17 cellular contexts compared by ENCODE assay signal in the genomic region with DNA sequence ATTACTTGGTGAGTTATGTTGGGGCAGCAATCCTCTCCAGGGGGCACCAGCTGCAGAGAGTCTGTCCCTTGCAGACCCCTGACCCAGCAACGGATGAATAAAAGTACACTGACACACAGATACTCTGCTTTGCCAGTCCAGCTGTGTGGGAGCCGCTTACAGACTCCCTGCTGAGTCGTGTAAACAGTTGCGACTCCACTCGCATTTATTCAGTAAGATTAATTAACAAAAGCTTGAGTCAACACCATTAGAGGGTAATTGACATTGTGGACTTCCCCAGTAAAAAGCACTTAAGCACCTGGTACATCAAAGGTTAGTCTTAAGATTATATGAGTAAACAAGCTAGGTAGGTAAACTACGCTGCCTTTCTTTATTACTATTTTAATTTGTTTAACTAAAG.
DNase-seq lines count a peak whose midpoint lies in the region; ATAC-seq and TF ChIP-seq lines count a peak whose summit lies in the region.
"Had no signal": no experiment of that assay in that cellular context is flagged by ENCODE, and none has a peak within 500 bp of the region (broad histone marks: within the 10 kb centered on the region; RNA-seq: fewer than 3 reads in every experiment).

No MANE protein-coding gene starts in this region.

- no peak overlapping the region for H3K4me2 ChIP-seq in GM23338

- H3K36me3 ChIP-seq in GM23338 (ENCODE audit: insufficient read depth) (no peaks in the 10 kb centered on the region), left lung (peaks cover 0 to under 1% of the 10 kb centered on the region in 2 donors)

- no peaks in the 10 kb centered on the region for H3K9me2 ChIP-seq in GM23338 (ENCODE audit: insufficient read depth)

- H3K4me3 ChIP-seq in GM23338: no peak overlapping the region
- H3K4me3 ChIP-seq in left lung: no peak overlapping the region
- H3K4me3 ChIP-seq: coronary artery, SK-N-MC, tibial artery had no signal

- H3F3A ChIP-seq in GM23338 (replicated peaks; ENCODE audit: low read depth): no peaks in the 10 kb centered on the region; the same call in 1 of the 2 replicates

- H2AFZ ChIP-seq in GM23338: no peak overlapping the region

- no peaks in the 10 kb centered on the region for H3K9me3 ChIP-seq in left lung
- H3K9me3 ChIP-seq: tibial artery had no signal

- TF ChIP-seq CTCF in GM23338 (conservative IDR thresholded peaks at IDR 0.05; ENCODE audit: low read depth in 2 of 2) (no peak), left lung (IDR thresholded peaks at IDR 0.05) (no peak)

- H3K27me3 ChIP-seq in GM23338 (ENCODE audit: insufficient read depth) (peaks cover 77% of the 10 kb centered on the region), left lung (no peaks in the 10 kb centered on the region)
- H3K27me3 ChIP-seq: tibial artery had no signal

- DNase-seq in GM23338 (ENCODE audit: low spot score) (peak; percentile 73), NCI-H187 (lab: John Stamatoyannopoulos, UW) (peak; percentile 34 to 44), NCI-H748 treated with DMSO at 0.1 percent for 48 hours (lab: John Stamatoyannopoulos, UW) (peak; percentile 90), left lung (no peak), anterior cingulate cortex (lab: John Stamatoyannopoulos, UW) (no peak)
- no peak for DNase-seq in activated CD4-positive, alpha-beta T cell treated with anti-CD3 and anti-CD28 coated beads for 4 hours
- DNase-seq in stimulated activated naive CD4-positive, alpha-beta T cell (lab: John Stamatoyannopoulos, UW): no peak
- DNase-seq: activated CD8-positive, alpha-beta memory T cell treated with anti-CD3 and anti-CD28 coated beads for 24 hours; erythroblast; glutamatergic neuron; left cardiac atrium; MM.1S; tibial artery had no signal

- H4K20me1 ChIP-seq in GM23338 (replicated peaks; ENCODE audit: insufficient read depth): peaks cover 14% of the 10 kb centered on the region; the same call in 1 of the 2 replicates

- ATAC-seq in GM23338: peak; percentile 47
- peak; percentile 49 for ATAC-seq in left lung
- no peak for ATAC-seq in HG03342 (IDR thresholded peaks at IDR 0.05; ENCODE audit: unreplicated experiment)
- ATAC-seq: left cardiac atrium had no signal

- no peak overlapping the region for H3K4me3 Mint-ChIP-seq in GM23338

- intact Hi-C loops in left lung (cut with DNase I): no loop called here

- peaks cover 63% of the 10 kb centered on the region for H3K4me1 Mint-ChIP-seq in GM23338

- H3K79me2 ChIP-seq in GM23338 (replicated peaks; ENCODE audit: insufficient read depth): no peaks in the 10 kb centered on the region

- peaks cover 67% of the 10 kb centered on the region for H3K27me3 Mint-ChIP-seq in GM23338 (ENCODE audit: insufficient read depth, low read depth, poor library complexity)

- H3K27ac ChIP-seq in GM23338 (ENCODE audit: low read depth) (no peak overlapping the region), left lung (no peak overlapping the region)
- H3K27ac ChIP-seq: coronary artery, SK-N-MC, tibial artery had no signal

- H3K9me3 Mint-ChIP-seq in GM23338: peaks cover 32% of the 10 kb centered on the region
- H3K9me3 Mint-ChIP-seq: activated T-helper 2 cell treated with anti-CD3 and anti-CD28 coated beads, Interferon-gamma antibody, Interleukin-2, Interleukin-4, amounts not matched to agents 10 μg/mL and 5 μg/mL and 100 μg/mL, durations not matched to agents 14 hours and 24 hours and 36 hours had no signal

- no peak overlapping the region for H3K27ac Mint-ChIP-seq in GM23338
- H3K27ac Mint-ChIP-seq: activated T-helper 2 cell treated with anti-CD3 and anti-CD28 coated beads, Interferon-gamma antibody, Interleukin-2, Interleukin-4, amounts not matched to agents 10 μg/mL and 5 μg/mL and 100 μg/mL, durations not matched to agents 14 hours and 24 hours and 36 hours had no signal

- H3K36me3 Mint-ChIP-seq in GM23338 (ENCODE audit: low read depth): peaks cover 45% of the 10 kb centered on the region

- H3K4me1 ChIP-seq in GM23338 (ENCODE audit: insufficient read depth) (peaks cover 37% of the 10 kb centered on the region), left lung (no peaks in the 10 kb centered on the region)

TF ChIP-seq in GM23338, 12 proteins besides CTCF, POLR2A, EP300 and RAD21:
- TF ChIP-seq NANOG (IDR thresholded peaks at IDR 0.05; ENCODE audit: borderline replicate concordance) (peak; percentile 99), STAT1 (IDR thresholded peaks at IDR 0.05; ENCODE audit: unreplicated experiment) (no peak), POLR2AphosphoS5 (IDR thresholded peaks at IDR 0.05; ENCODE audit: low read depth) (peak; percentile 45; the same call in 1 of the 2 replicates), JUNB (IDR thresholded peaks at IDR 0.05; ENCODE audit: unreplicated experiment) (no peak), CREB1 (CRISPR knock-in tag; IDR thresholded peaks at IDR 0.05; ENCODE audit: low read depth) (0 out of 2 replicates have a peak, but pooled peaks have one; percentile 10)
- TF ChIP-seq, protein P1, sequence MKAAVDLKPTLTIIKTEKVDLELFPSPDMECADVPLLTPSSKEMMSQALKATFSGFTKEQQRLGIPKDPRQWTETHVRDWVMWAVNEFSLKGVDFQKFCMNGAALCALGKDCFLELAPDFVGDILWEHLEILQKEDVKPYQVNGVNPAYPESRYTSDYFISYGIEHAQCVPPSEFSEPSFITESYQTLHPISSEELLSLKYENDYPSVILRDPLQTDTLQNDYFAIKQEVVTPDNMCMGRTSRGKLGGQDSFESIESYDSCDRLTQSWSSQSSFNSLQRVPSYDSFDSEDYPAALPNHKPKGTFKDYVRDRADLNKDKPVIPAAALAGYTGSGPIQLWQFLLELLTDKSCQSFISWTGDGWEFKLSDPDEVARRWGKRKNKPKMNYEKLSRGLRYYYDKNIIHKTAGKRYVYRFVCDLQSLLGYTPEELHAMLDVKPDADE (IDR thresholded peaks at IDR 0.05): no peak

Comparison
In these comparisons a context has a peak if more than half of its experiments do, and no peak if none do; other contexts are left out.
1. DNase-seq: peak in GM23338 (single experiment), NCI-H187 (2 of 2) and NCI-H748 treated with DMSO at 0.1 percent for 48 hours (single experiment); none in left lung (0 of 2), activated CD4-positive, alpha-beta T cell treated with anti-CD3 and anti-CD28 coated beads for 4 hours (0 of 2), stimulated activated naive CD4-positive, alpha-beta T cell (0 of 6) and anterior cingulate cortex (0 of 58).